8 cellular contexts compared by ENCODE assay signal in the genomic region with DNA sequence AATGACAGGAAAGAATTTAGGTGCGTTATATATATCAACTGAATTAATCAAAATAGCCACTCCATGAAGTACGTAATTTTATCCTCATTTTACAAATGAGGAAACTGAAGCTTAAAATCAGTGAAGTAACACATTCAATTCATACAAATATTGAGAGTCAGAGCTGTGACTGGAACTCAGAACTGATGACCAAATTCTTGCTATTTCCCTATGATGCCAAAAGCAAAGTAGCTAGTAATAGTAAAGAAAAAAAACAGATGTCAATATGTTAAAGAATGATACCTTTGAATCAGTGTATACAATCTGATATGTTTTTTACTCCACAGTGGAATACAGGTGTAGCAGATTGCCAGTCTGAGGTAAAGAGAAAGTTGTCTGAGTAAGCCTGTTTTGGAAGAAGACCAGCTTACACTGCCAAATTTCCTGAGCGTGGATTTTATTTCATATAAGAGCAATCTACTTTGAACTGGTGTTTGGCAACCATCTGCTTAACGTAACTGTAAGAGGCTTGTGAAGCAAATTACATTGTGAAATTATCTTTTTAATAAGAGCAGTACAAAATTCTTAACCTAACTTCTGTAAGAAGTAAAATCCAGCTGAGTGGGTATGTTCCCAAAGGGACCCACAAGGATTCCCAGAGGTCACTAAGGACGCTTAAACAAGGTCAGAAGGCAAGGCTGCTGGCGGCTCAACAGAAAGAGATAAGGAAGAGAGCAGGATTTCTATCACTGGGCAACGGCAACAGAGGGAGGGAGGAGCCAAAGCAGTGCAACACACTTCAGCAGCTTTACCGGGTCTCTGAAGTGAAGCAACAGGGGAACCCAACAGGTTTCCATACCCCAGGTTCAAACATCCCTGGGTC.
A peak's percentile ranks its signal among the peaks of the same experiment; 100 is the strongest.
DNase-seq lines count a peak whose midpoint lies in the region; ATAC-seq and TF ChIP-seq lines count a peak whose summit lies in the region.

No MANE protein-coding gene starts in this region.

- in situ Hi-C loops in GM13976 (cut with MboI; ENCODE audit: low sequenced_read_pairs, unreplicated experiment), result no loop called here

- no peaks in the 10 kb centered on the region for H3K9me3 ChIP-seq in CD8-positive, alpha-beta T cell (ENCODE audit: low read length)
- H3K9me3 ChIP-seq in muscle layer of duodenum (ENCODE audit: control insufficient read depth in 1 of 2, low read length in 2 of 2), result no peaks in the 10 kb centered on the region

- H3K36me3 ChIP-seq in CD8-positive, alpha-beta T cell (ENCODE audit: insufficient read depth, low read length), result no peaks in the 10 kb centered on the region
- H3K36me3 ChIP-seq in muscle layer of duodenum (ENCODE audit: control insufficient read depth in 1 of 2, insufficient read depth in 2 of 2, low read length in 2 of 2), result no peaks in the 10 kb centered on the region

- peak in 3 of 7 experiments; percentile 8 to 26 (median 22) for DNase-seq in CD8-positive, alpha-beta T cell
- DNase-seq in NCI-H2171 treated with DMSO at 0.1 percent for 48 hours (lab: John Stamatoyannopoulos, UW), result peak; percentile 79
- no peak for DNase-seq in central memory CD8-positive, alpha-beta T cell (ENCODE audit: low spot score in 2 of 2)
- no peak for DNase-seq in GM13976 (ENCODE audit: low spot score)
- no peak for DNase-seq in NK-92 (lab: John Stamatoyannopoulos, UW; ENCODE audit: unreplicated experiment)
- DNase-seq in SW480 (ENCODE audit: low spot score), result no peak

- H3K4me3 Mint-ChIP-seq in CD8-positive, alpha-beta T cell, result peak overlapping the region; percentile 83
- H3K4me3 Mint-ChIP-seq in central memory CD8-positive, alpha-beta T cell, result peak overlapping the region; percentile 51

- H3K36me3 Mint-ChIP-seq in CD8-positive, alpha-beta T cell, result no peaks in the 10 kb centered on the region
- H3K36me3 Mint-ChIP-seq in central memory CD8-positive, alpha-beta T cell (ENCODE audit: insufficient read depth), result peaks cover 4% of the 10 kb centered on the region

- no peaks in the 10 kb centered on the region for H3K27me3 ChIP-seq in CD8-positive, alpha-beta T cell (ENCODE audit: insufficient read depth, low read length)
- no peaks in the 10 kb centered on the region for H3K27me3 ChIP-seq in muscle layer of duodenum (ENCODE audit: low read depth, low read length)

- CTCF ChIA-PET in CD8-positive, alpha-beta T cell (lab: Charles Lee), result no interaction called here

- peak overlapping the region; percentile 89 for H3K27ac Mint-ChIP-seq in CD8-positive, alpha-beta T cell
- H3K27ac Mint-ChIP-seq in central memory CD8-positive, alpha-beta T cell (ENCODE audit: low read depth), result no peak overlapping the region

- peaks cover 4% of the 10 kb centered on the region for H3K4me1 ChIP-seq in CD8-positive, alpha-beta T cell (ENCODE audit: insufficient read depth, low read length)
- peaks cover 0 to 11% of the 10 kb centered on the region in 2 donors for H3K4me1 ChIP-seq in muscle layer of duodenum (ENCODE audit: control insufficient read depth in 1 of 2, insufficient read depth in 2 of 2, low read length in 2 of 2)

- POLR2A ChIA-PET in CD8-positive, alpha-beta T cell (lab: Charles Lee), result no interaction called here

- ATAC-seq in CD8-positive, alpha-beta T cell, result peak; percentile 87
- peak; percentile 55 for ATAC-seq in GM19463 (IDR thresholded peaks at IDR 0.05; ENCODE audit: unreplicated experiment)
- no peak for ATAC-seq in central memory CD8-positive, alpha-beta T cell (replicated peaks; ENCODE audit: extremely low read depth, poor library complexity, severe bottlenecking)

- no peak for TF ChIP-seq CTCF in CD8-positive, alpha-beta T cell (IDR thresholded peaks at IDR 0.05)
- TF ChIP-seq CTCF in GM13976 (IDR thresholded peaks at IDR 0.05; ENCODE audit: borderline replicate concordance, control extremely low read depth, extremely low read depth, insufficient read depth, missing control alignments), result no peak

- H3K4me3 ChIP-seq in CD8-positive, alpha-beta T cell (ENCODE audit: low read depth, low read length), result peak overlapping the region; percentile 10
- peak overlapping the region; percentile 20 to 26 for H3K4me3 ChIP-seq in muscle layer of duodenum (ENCODE audit: low read depth in 1 of 2, low read length in 2 of 2)

- H3K27me3 Mint-ChIP-seq in CD8-positive, alpha-beta T cell (ENCODE audit: low read depth), result no peaks in the 10 kb centered on the region
- no peaks in the 10 kb centered on the region for H3K27me3 Mint-ChIP-seq in central memory CD8-positive, alpha-beta T cell

- no peak overlapping the region for H3K27ac ChIP-seq in CD8-positive, alpha-beta T cell (ENCODE audit: low read depth, low read length)
- no peak overlapping the region for H3K27ac ChIP-seq in muscle layer of duodenum (ENCODE audit: low read length)

- intact Hi-C loops in CD8-positive, alpha-beta T cell (cut with DNase I, micrococcal nuclease), result loop anchor here in 1 of 2 experiments (10.0 kb wide), 1 partner anchor 49 kb away; no protein-coding TSS in a partner anchor

- peaks cover 62% of the 10 kb centered on the region for H3K4me1 Mint-ChIP-seq in CD8-positive, alpha-beta T cell (ENCODE audit: low read depth)
- peaks cover 30% of the 10 kb centered on the region for H3K4me1 Mint-ChIP-seq in central memory CD8-positive, alpha-beta T cell

- H3K9me3 Mint-ChIP-seq in CD8-positive, alpha-beta T cell, result no peaks in the 10 kb centered on the region
- H3K9me3 Mint-ChIP-seq in central memory CD8-positive, alpha-beta T cell, result no peaks in the 10 kb centered on the region
